ENCODE assay signal across 9 cellular contexts in genomic region chr1:226937940-226938725, GRCh38. TPM values are rescaled to one million over a fixed set of nuclear protein-coding genes. Genes with fewer than 3 reads are reported as not detected.
DNase-seq lines count a peak whose midpoint lies in the region; ATAC-seq and TF ChIP-seq lines count a peak whose summit lies in the region.
"Had no signal": no experiment of that assay in that cellular context is flagged by ENCODE, and none has a peak within 500 bp of the region (broad histone marks: within the 10 kb centered on the region; RNA-seq: fewer than 3 reads in every experiment).

No MANE protein-coding gene starts in this region.

- H3K27me3 ChIP-seq in CD8-positive, alpha-beta memory T cell (ENCODE audit: insufficient read depth, low read length, poor library complexity, severe bottlenecking), result no peaks in the 10 kb centered on the region

- peak overlapping the region; percentile 17 to 90 (median 87) for H3K4me3 Mint-ChIP-seq in CD8-positive, alpha-beta memory T cell
- H3K4me3 Mint-ChIP-seq in osteocyte (ENCODE audit: unreplicated experiment), result no peak overlapping the region

- POLR2A ChIA-PET in CD8-positive, alpha-beta memory T cell (lab: Charles Lee), result interaction anchor here (0.5 to 3.0 kb wide), 10 partner anchors 10 to 1567 kb away, joined by 3 to 25 read pairs (median 5); partner anchors contain the start of gene PARP1
- POLR2A ChIA-PET in GM10248 (lab: Yijun Ruan, JAX), result interaction anchor here (0.8 kb wide), 1 partner anchor 68 kb away, joined by 3 read pairs; no protein-coding TSS in a partner anchor

- H3K27me3 Mint-ChIP-seq in CD8-positive, alpha-beta memory T cell, result peaks cover 0 to 3% of the 10 kb centered on the region in 2 donors
- no peaks in the 10 kb centered on the region for H3K27me3 Mint-ChIP-seq in osteocyte (ENCODE audit: unreplicated experiment)

- peaks cover 3 to 19% (median 13%) of the 10 kb centered on the region in 3 donors for H3K36me3 Mint-ChIP-seq in CD8-positive, alpha-beta memory T cell
- peaks cover 14% of the 10 kb centered on the region for H3K36me3 Mint-ChIP-seq in osteocyte (ENCODE audit: unreplicated experiment)

- DNase-seq in CD8-positive, alpha-beta memory T cell, result no peak
- DNase-seq in NB4 (ENCODE audit: low read depth) (peak; percentile 63), coronary artery (ENCODE audit: low spot score) (peak; percentile 69), osteocyte (ENCODE audit: extremely low spot score, unreplicated experiment) (peak; percentile 46), GM10248 (ENCODE audit: extremely low spot score) (no peak)

- H3K9me3 ChIP-seq in CD8-positive, alpha-beta memory T cell (ENCODE audit: low read length), result peaks cover 12% of the 10 kb centered on the region

- no peak for TF ChIP-seq POLR2A in NB4 (IDR thresholded peaks at IDR 0.05; ENCODE audit: extremely low read depth, insufficient read length)

- TF ChIP-seq CTCF in NB4 (IDR thresholded peaks at IDR 0.05; ENCODE audit: low read depth, low read length) (no peak), coronary artery (IDR thresholded peaks at IDR 0.05) (no peak), osteocyte (IDR thresholded peaks at IDR 0.05) (no peak), GM10248 (IDR thresholded peaks at IDR 0.05; ENCODE audit: control extremely low read depth, extremely low read depth, low read depth, missing control alignments) (no peak)

- H3K9me3 Mint-ChIP-seq in CD8-positive, alpha-beta memory T cell, result peaks cover 9 to 16% (median 15%) of the 10 kb centered on the region in 5 donors
- H3K9me3 Mint-ChIP-seq in osteocyte (ENCODE audit: unreplicated experiment), result peaks cover 14% of the 10 kb centered on the region

- H3K4me1 ChIP-seq in CD8-positive, alpha-beta memory T cell (ENCODE audit: insufficient read depth, low read length), result peaks cover 35% of the 10 kb centered on the region

- peak overlapping the region; percentile 19 to 98 (median 96) for H3K27ac Mint-ChIP-seq in CD8-positive, alpha-beta memory T cell
- peak overlapping the region; percentile 95 for H3K27ac Mint-ChIP-seq in osteocyte (ENCODE audit: unreplicated experiment)

- CTCF ChIA-PET in CD8-positive, alpha-beta memory T cell (lab: Charles Lee), result interaction anchor here (1.1 to 2.1 kb wide), 4 partner anchors 12 to 530 kb away, joined by 5 to 7 read pairs (median 6); partner anchors contain the start of gene PARP1
- CTCF ChIA-PET in GM10248 (lab: Yijun Ruan, JAX), result interaction anchor here (1.1 to 1.3 kb wide), 2 partner anchors 8 to 303 kb away, joined by 3 read pairs; no protein-coding TSS in a partner anchor

- ATAC-seq in HG03565 (IDR thresholded peaks at IDR 0.05; ENCODE audit: unreplicated experiment) (no peak), GM18498 (IDR thresholded peaks at IDR 0.05; ENCODE audit: unreplicated experiment) (no peak), HG02973 (IDR thresholded peaks at IDR 0.05; ENCODE audit: unreplicated experiment) (no peak)
- ATAC-seq: activated CD4-positive, CD25-positive, alpha-beta regulatory T cell treated with anti-CD3 and anti-CD28 coated beads, Interleukin-2, amount 50 U/mL, for 24 hours had no signal

- no peaks in the 10 kb centered on the region for H3K36me3 ChIP-seq in CD8-positive, alpha-beta memory T cell (ENCODE audit: insufficient read depth, low read length)

- peak overlapping the region; percentile 75 for H3K4me3 ChIP-seq in CD8-positive, alpha-beta memory T cell (ENCODE audit: low read length)
- H3K4me3 ChIP-seq in NB4 (ENCODE audit: low read depth, low read length) (peak overlapping the region; percentile 81), coronary artery (peak overlapping the region; percentile 73)

- H3K4me1 Mint-ChIP-seq in CD8-positive, alpha-beta memory T cell, result peaks cover 30 to 43% (median 39%) of the 10 kb centered on the region in 3 donors
- H3K4me1 Mint-ChIP-seq in osteocyte (ENCODE audit: unreplicated experiment), result peaks cover 18% of the 10 kb centered on the region

- peak overlapping the region; percentile 94 for H3K27ac ChIP-seq in CD8-positive, alpha-beta memory T cell (ENCODE audit: low read depth, low read length)
- H3K27ac ChIP-seq in coronary artery, result peak overlapping the region; percentile 97 to 100

RNA-seq across cellular contexts. Expression of gene COQ8A, which starts 2.0 kb away (rescaled TPM):
- 10 to 100 TPM; 30.7 to 35.2 TPM for total RNA-seq in CD8-positive, alpha-beta memory T cell
- polyA plus RNA-seq in CD8-positive, alpha-beta memory T cell, result 43.6 TPM
- total RNA-seq in osteocyte, result 16.0 and 16.2 TPM in 2 replicates

Comparison
In these comparisons a context has a peak if more than half of its experiments do, and no peak if none do; other contexts are left out.
1. DNase-seq: peak in NB4 (single experiment), coronary artery (single experiment) and osteocyte (single experiment); none in CD8-positive, alpha-beta memory T cell (0 of 5) and GM10248 (single experiment).
2. Peak in every context shown above with its lines, with median percentiles within 50 percentile points of each other: H3K4me3 ChIP-seq.